Comparison of ENCODE assay signal across 10 cellular contexts in genomic region chr4:5378002-5378401, GRCh38.
DNase-seq lines count a peak whose midpoint lies in the region; TF ChIP-seq lines count a peak whose summit lies in the region.
"Had no signal": no experiment of that assay in that cellular context is flagged by ENCODE, and none has a peak within 500 bp of the region (broad histone marks: within the 10 kb centered on the region; RNA-seq: fewer than 3 reads in every experiment).

No MANE protein-coding gene starts in this region.

- H3K4me1 ChIP-seq in osteoblast (ENCODE audit: insufficient read depth, low read length) = peaks cover 15% of the 10 kb centered on the region
- H3K4me1 ChIP-seq: upper lobe of left lung had no signal

- peak; percentile 1 for DNase-seq in NCI-H345 (lab: John Stamatoyannopoulos, UW)
- no peak for DNase-seq in NCI-H345 treated with DMSO at 0.1 percent for 48 hours (lab: John Stamatoyannopoulos, UW; ENCODE audit: unreplicated experiment)
- peak; percentile 75 for DNase-seq in KBM-7
- DNase-seq in astrocyte of the spinal cord (ENCODE audit: low read depth, low spot score) = no peak
- DNase-seq in osteoblast (ENCODE audit: insufficient read length, low spot score, missing footprints) = no peak
- no peak for DNase-seq in NCI-H1092 (lab: John Stamatoyannopoulos, UW)
- no peak for DNase-seq in hypothalamus (lab: John Stamatoyannopoulos, UW)
- no peak for DNase-seq in DMS153 (lab: John Stamatoyannopoulos, UW)
- DNase-seq: NCI-H1436 treated with DMSO at 0.1 percent for 48 hours, upper lobe of left lung had no signal

- peak; percentile 26 for TF ChIP-seq CTCF in astrocyte of the spinal cord (IDR thresholded peaks at IDR 0.05; ENCODE audit: low read depth, low read length)
- peak; percentile 44 for TF ChIP-seq CTCF in osteoblast (IDR thresholded peaks at IDR 0.05; ENCODE audit: extremely low read depth, low read depth, low read length)

- H3K27me3 ChIP-seq in osteoblast (ENCODE audit: insufficient read depth, low read length) = no peaks in the 10 kb centered on the region
- H3K27me3 ChIP-seq: upper lobe of left lung had no signal

- no peaks in the 10 kb centered on the region for H3K9me3 ChIP-seq in osteoblast (ENCODE audit: low read depth, low read length)
- H3K9me3 ChIP-seq: upper lobe of left lung had no signal

- H3K4me3 ChIP-seq in astrocyte of the spinal cord (ENCODE audit: low read depth, low read length) (no peak overlapping the region), osteoblast (ENCODE audit: insufficient read depth, low read length) (no peak overlapping the region)
- H3K4me3 ChIP-seq: upper lobe of left lung had no signal

- no peaks in the 10 kb centered on the region for H3K36me3 ChIP-seq in osteoblast (ENCODE audit: insufficient read depth, low read length)
- H3K36me3 ChIP-seq: upper lobe of left lung had no signal

- no peaks in the 10 kb centered on the region for H4K20me1 ChIP-seq in osteoblast (ENCODE audit: insufficient read depth, low read length)

- no peaks in the 10 kb centered on the region for H3K79me2 ChIP-seq in osteoblast (ENCODE audit: insufficient read depth, low read length)

- H3K4me2 ChIP-seq in osteoblast (ENCODE audit: insufficient read depth, low read length) = no peak overlapping the region

- no peak overlapping the region for H3K27ac ChIP-seq in osteoblast (ENCODE audit: low read depth, low read length)
- H3K27ac ChIP-seq: upper lobe of left lung had no signal

- in situ Hi-C loops in KBM-7 (cut with MboI; ENCODE audit: low pct_unique_long_range_greater_than_20kb, low sequenced_read_pairs) (no loop called here), astrocyte of the spinal cord (cut with HindIII; ENCODE audit: low sequenced_read_pairs) (no loop called here)

- no peak overlapping the region for H2AFZ ChIP-seq in osteoblast (ENCODE audit: low read length)

Comparison
In these comparisons a context has a peak if more than half of its experiments do, and no peak if none do; other contexts are left out.
1. DNase-seq: peak in NCI-H345 (single experiment) and KBM-7 (single experiment); none in NCI-H345 treated with DMSO at 0.1 percent for 48 hours (single experiment), astrocyte of the spinal cord (single experiment), osteoblast (single experiment), NCI-H1092 (single experiment), hypothalamus (0 of 51) and DMS153 (single experiment).